ENCODE assay signal across 11 cellular contexts in genomic region chr13:35549481-35549880, GRCh38.
A peak's percentile ranks its signal among the peaks of the same experiment; 100 is the strongest.
DNase-seq lines count a peak whose midpoint lies in the region; ATAC-seq, FAIRE-seq and TF ChIP-seq lines count a peak whose summit lies in the region.
"Had no signal": no experiment of that assay in that cellular context is flagged by ENCODE, and none has a peak within 500 bp of the region (broad histone marks: within the 10 kb centered on the region; RNA-seq: fewer than 3 reads in every experiment).

No MANE protein-coding gene starts in this region.

- no peak for FAIRE-seq in A549 (lab: Jason Lieb, UNC)
- FAIRE-seq: endometrium, pancreas had no signal

- H3K4me1 ChIP-seq in A549, result peaks cover 11% of the 10 kb centered on the region; the same call in 2 of the 3 replicates
- H3K4me1 ChIP-seq: pancreas had no signal

- no peak for TF ChIP-seq EP300 in A549 (IDR thresholded peaks at IDR 0.05)

- CTCF ChIA-PET in A549 (lab: Yijun Ruan, JAX), result interaction anchor here (0.6 kb wide), 1 partner anchor 8 kb away, joined by 3 read pairs; no protein-coding TSS in a partner anchor

- H3K4me3 ChIP-seq in A549 (no peak overlapping the region), epithelial cell of proximal tubule (ENCODE audit: low read depth, low read length) (no peak overlapping the region)
- H3K4me3 ChIP-seq: pancreas had no signal

- no peak for TF ChIP-seq CTCF in A549 (IDR thresholded peaks at IDR 0.05)
- no peak for TF ChIP-seq CTCF in epithelial cell of proximal tubule (conservative IDR thresholded peaks at IDR 0.05; ENCODE audit: low read depth, low read length)

- in situ Hi-C loops in KBM-7 (cut with MboI; ENCODE audit: low pct_unique_long_range_greater_than_20kb, low sequenced_read_pairs), result no loop called here

- no peaks in the 10 kb centered on the region for H3K9me3 ChIP-seq in A549
- H3K9me3 ChIP-seq: pancreas had no signal

- peak; percentile 0 to 27 for DNase-seq in A549 (ENCODE audit: low read depth in 1 of 2, low spot score in 1 of 2)
- DNase-seq in epithelial cell of proximal tubule (ENCODE audit: low read depth), result peak; percentile 27
- DNase-seq in KBM-7, result no peak
- no peak for DNase-seq in activated CD4-positive, alpha-beta T cell treated with anti-CD3 and anti-CD28 coated beads for 48 hours
- DNase-seq in left lobe of liver (ENCODE audit: low spot score), result no peak
- no peak for DNase-seq in HuH-7 (ENCODE audit: low spot score)
- DNase-seq: activated CD8-positive, alpha-beta T cell treated with anti-CD3 and anti-CD28 coated beads, Interleukin-2, amount 10 ng/mL, durations not matched to agents 7 days and 5 days; pancreas had no signal

- TF ChIP-seq RAD21 in A549 (conservative IDR thresholded peaks at IDR 0.05 in 1 of 2, IDR thresholded peaks at IDR 0.05 in 1 of 2), result no peak

- H3K4me2 ChIP-seq in A549, result peak overlapping the region; percentile 27; the same call in 2 of the 3 replicates

- peak in 1 of 2 experiments; percentile 59; a peak in 3 of 6 replicates for ATAC-seq in A549
- peak; percentile 94 for ATAC-seq in GM18861 (IDR thresholded peaks at IDR 0.05; ENCODE audit: unreplicated experiment)
- peak; percentile 64 for ATAC-seq in HG03469 (IDR thresholded peaks at IDR 0.05; ENCODE audit: unreplicated experiment)
- ATAC-seq in left lobe of liver, result no peak
- ATAC-seq: activated CD8-positive, alpha-beta T cell treated with anti-CD3 and anti-CD28 coated beads, Interleukin-2, amount 10 ng/mL, durations not matched to agents 7 days and 5 days had no signal

- POLR2A ChIA-PET in A549 (lab: Yijun Ruan, JAX), result no interaction called here

- no peak for TF ChIP-seq POLR2A in A549 (IDR thresholded peaks at IDR 0.05; ENCODE audit: low read length)

- peak overlapping the region in 1 of 2 experiments; percentile 43; a peak in 1 of 6 replicates for H3K27ac ChIP-seq in A549
- H3K27ac ChIP-seq: pancreas had no signal

TF ChIP-seq in A549, 52 proteins besides CTCF, POLR2A, EP300 and RAD21:
- TF ChIP-seq REST (IDR thresholded peaks at IDR 0.05) (no peak), EHMT2 (IDR thresholded peaks at IDR 0.05; ENCODE audit: low read depth) (no peak)

Comparison
In these comparisons a context has a peak if more than half of its experiments do, and no peak if none do; other contexts are left out.
1. DNase-seq: peak in A549 (2 of 2) and epithelial cell of proximal tubule (single experiment); none in KBM-7 (single experiment), activated CD4-positive, alpha-beta T cell treated with anti-CD3 and anti-CD28 coated beads for 48 hours (single experiment), left lobe of liver (single experiment) and HuH-7 (single experiment).